Comparison of ENCODE assay signal across 8 cellular contexts in genomic region chr2:23940976-23941605, GRCh38.
A peak's percentile ranks its signal among the peaks of the same experiment; 100 is the strongest.
DNase-seq lines count a peak whose midpoint lies in the region; ATAC-seq and TF ChIP-seq lines count a peak whose summit lies in the region.

No MANE protein-coding gene starts in this region.

- peaks cover 20 to 34% of the 10 kb centered on the region in 2 donors for H3K4me1 Mint-ChIP-seq in stimulated activated naive B cell treated with anti-CD40 and anti-IgM and Interleukin-4, amounts not matched to agents 10 μg/mL and 1 μg/mL and 100 μg/mL, for 72 hours

- TF ChIP-seq CTCF in LNCaP clone FGC (IDR thresholded peaks at IDR 0.05; ENCODE audit: control insufficient read depth, extremely low read depth, insufficient read depth): no peak

- DNase-seq in DMS79 treated with DMSO at 0.1 percent for 48 hours (lab: John Stamatoyannopoulos, UW) (peak; percentile 38), LNCaP clone FGC (ENCODE audit: low read depth) (no peak), astrocyte of the hippocampus (ENCODE audit: low read depth, low spot score) (peak; percentile 32), iris pigment epithelial cell (ENCODE audit: low read depth) (peak; percentile 68), middle frontal gyrus (ENCODE audit: extremely low spot score, low spot score) (no peak), NCI-H446 (lab: John Stamatoyannopoulos, UW) (no peak)
- DNase-seq in stimulated activated naive B cell treated with anti-CD40 and anti-IgM and Interleukin-4, amounts not matched to agents 10 μg/mL and 1 μg/mL and 100 μg/mL, for 72 hours: no peak
- DNase-seq in stimulated activated CD4-positive, alpha-beta T cell treated with anti-CD3 and anti-CD28 coated beads, Interleukin-4, amount 100 ng/mL, for 24 hours: no peak

- H3K27me3 Mint-ChIP-seq in stimulated activated naive B cell treated with anti-CD40 and anti-IgM and Interleukin-4, amounts not matched to agents 10 μg/mL and 1 μg/mL and 100 μg/mL, for 72 hours: no peaks in the 10 kb centered on the region

- H3K4me3 Mint-ChIP-seq in stimulated activated naive B cell treated with anti-CD40 and anti-IgM and Interleukin-4, amounts not matched to agents 10 μg/mL and 1 μg/mL and 100 μg/mL, for 72 hours: peak overlapping the region; percentile 86 to 89

- peak overlapping the region; percentile 81 for H3K27ac Mint-ChIP-seq in stimulated activated naive B cell treated with anti-CD40 and anti-IgM and Interleukin-4, amounts not matched to agents 10 μg/mL and 1 μg/mL and 100 μg/mL, for 72 hours

- peak overlapping the region; percentile 57 for H3K4me3 ChIP-seq in LNCaP clone FGC (ENCODE audit: low read depth, low read length)

- H3K36me3 Mint-ChIP-seq in stimulated activated naive B cell treated with anti-CD40 and anti-IgM and Interleukin-4, amounts not matched to agents 10 μg/mL and 1 μg/mL and 100 μg/mL, for 72 hours: peaks cover 7 to 8% of the 10 kb centered on the region in 2 donors

- no peaks in the 10 kb centered on the region for H3K9me3 Mint-ChIP-seq in stimulated activated naive B cell treated with anti-CD40 and anti-IgM and Interleukin-4, amounts not matched to agents 10 μg/mL and 1 μg/mL and 100 μg/mL, for 72 hours

- ATAC-seq in stimulated activated naive B cell treated with anti-CD40 and anti-IgM and Interleukin-4, amounts not matched to agents 10 μg/mL and 1 μg/mL and 100 μg/mL, for 72 hours (replicated peaks): no peak

Comparison
In these comparisons a context has a peak if more than half of its experiments do, and no peak if none do; other contexts are left out.
1. DNase-seq: peak in DMS79 treated with DMSO at 0.1 percent for 48 hours (single experiment), astrocyte of the hippocampus (single experiment) and iris pigment epithelial cell (single experiment); none in LNCaP clone FGC (single experiment), stimulated activated naive B cell treated with anti-CD40 and anti-IgM and Interleukin-4, amounts not matched to agents 10 μg/mL and 1 μg/mL and 100 μg/mL, for 72 hours (single experiment), stimulated activated CD4-positive, alpha-beta T cell treated with anti-CD3 and anti-CD28 coated beads, Interleukin-4, amount 100 ng/mL, for 24 hours (single experiment), middle frontal gyrus (single experiment) and NCI-H446 (0 of 2).